In the genomic region with DNA sequence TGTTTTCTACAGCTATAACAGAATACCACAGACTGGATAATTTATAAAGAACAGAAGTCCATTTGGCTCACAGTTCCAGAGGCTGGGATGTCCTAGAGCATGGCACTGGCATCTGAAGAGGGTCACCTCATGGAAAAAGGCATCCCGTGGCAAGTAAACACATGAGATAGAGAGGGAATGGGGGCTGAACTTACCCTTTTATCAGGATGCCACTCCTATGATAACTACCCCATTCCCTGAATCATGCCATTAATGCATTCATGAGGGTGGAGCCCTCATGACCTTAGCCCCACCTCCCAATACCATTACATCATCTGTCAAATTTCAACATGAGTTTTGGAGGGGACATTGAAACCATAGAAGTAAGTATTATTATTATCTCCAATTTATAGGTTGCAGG, we compare ENCODE assay signal across 16 cellular contexts.
"Had no signal": no experiment of that assay in that cellular context is flagged by ENCODE, and none has a peak within 500 bp of the region (broad histone marks: within the 10 kb centered on the region; RNA-seq: fewer than 3 reads in every experiment).

No MANE protein-coding gene starts in this region.

- H3K4me3 ChIP-seq: SJSA1 had no signal

- H3K36me3 ChIP-seq: SJSA1 had no signal

- H3K27me3 ChIP-seq: SJSA1 had no signal

- H3K27ac ChIP-seq: HL-60, SJSA1, SK-N-MC had no signal

- H3K4me1 ChIP-seq: SJSA1 had no signal

- DNase-seq: KBM-7, MV-4-11, NCI-H1105, NCI-H1436 treated with DMSO at 0.1 percent for 48 hours, NCI-H1694, NCI-H187 treated with DMSO at 0.1 percent for 48 hours, NCI-H2029 treated with DMSO at 0.1 percent for 48 hours, NCI-H2227 treated with DMSO at 0.1 percent for 48 hours, NCI-H524, NCI-H774, Right ventricle myocardium superior, RPMI8226, SIG-M5 had no signal

- H3K9me3 ChIP-seq: SJSA1 had no signal
